Comparison of ENCODE assay signal across 11 cellular contexts in the genomic region with DNA sequence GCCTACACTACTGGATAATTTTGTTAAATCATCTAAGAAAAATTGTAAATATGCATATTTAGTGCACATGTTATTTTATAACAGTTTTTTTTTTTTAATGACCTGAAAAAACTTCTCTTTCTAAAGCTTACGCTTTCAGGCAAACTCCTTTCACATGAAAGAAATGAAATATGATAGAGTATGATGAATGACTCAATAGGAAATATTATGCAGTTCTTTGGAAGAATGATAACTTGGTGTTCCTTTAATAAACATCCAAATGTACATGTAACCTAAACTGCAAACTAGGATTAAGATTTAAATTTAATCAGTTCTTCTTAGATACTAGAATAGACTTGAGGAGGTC.
DNase-seq lines count a peak whose midpoint lies in the region; ATAC-seq and TF ChIP-seq lines count a peak whose summit lies in the region.
"Had no signal": no experiment of that assay in that cellular context is flagged by ENCODE, and none has a peak within 500 bp of the region (broad histone marks: within the 10 kb centered on the region; RNA-seq: fewer than 3 reads in every experiment).

No MANE protein-coding gene starts in this region.

- peak overlapping the region; percentile 46 for H3K27ac Mint-ChIP-seq in dendritic cell treated with granulocyte-macrophage colony-stimulating factor and Interleukin-4, amounts not matched to agents 40 ng/mL and 50 ng/mL, for 4 days
- H3K27ac Mint-ChIP-seq in osteocyte (ENCODE audit: unreplicated experiment) = peak overlapping the region; percentile 86
- H3K27ac Mint-ChIP-seq in CD4-positive, alpha-beta memory T cell = no peak overlapping the region
- H3K27ac Mint-ChIP-seq: activated CD8-positive, alpha-beta T cell treated with anti-CD3 and anti-CD28 coated beads for 36 hours; T-cell had no signal

- intact Hi-C loops in left ventricle myocardium superior (cut with micrococcal nuclease) = no loop called here
- intact Hi-C loops in dendritic cell treated with granulocyte-macrophage colony-stimulating factor and Interleukin-4, amounts not matched to agents 40 ng/mL and 50 ng/mL, for 4 days (cut with micrococcal nuclease) = loop anchor here (5.0 kb wide), 1 partner anchor 79 kb away; no protein-coding TSS in a partner anchor
- intact Hi-C loops in vagina (cut with DNase I) = no loop called here
- intact Hi-C loops in CD4-positive, alpha-beta memory T cell (cut with micrococcal nuclease) = no loop called here

- H3K9me3 Mint-ChIP-seq in dendritic cell treated with granulocyte-macrophage colony-stimulating factor and Interleukin-4, amounts not matched to agents 40 ng/mL and 50 ng/mL, for 4 days = no peaks in the 10 kb centered on the region
- no peaks in the 10 kb centered on the region for H3K9me3 Mint-ChIP-seq in osteocyte (ENCODE audit: unreplicated experiment)
- H3K9me3 Mint-ChIP-seq in CD4-positive, alpha-beta memory T cell = no peaks in the 10 kb centered on the region
- H3K9me3 Mint-ChIP-seq: activated CD8-positive, alpha-beta T cell treated with anti-CD3 and anti-CD28 coated beads for 36 hours; T-cell had no signal

- TF ChIP-seq POLR2A in vagina (IDR thresholded peaks at IDR 0.05) = no peak

- H3K36me3 ChIP-seq in cardiac muscle cell = no peaks in the 10 kb centered on the region
- no peaks in the 10 kb centered on the region for H3K36me3 ChIP-seq in vagina
- no peaks in the 10 kb centered on the region for H3K36me3 ChIP-seq in CD4-positive, alpha-beta memory T cell (ENCODE audit: insufficient read depth, low read length)

- DNase-seq in cardiac muscle cell (ENCODE audit: low read depth in 1 of 2, low spot score in 1 of 2) (no peak), left ventricle myocardium superior (no peak), osteocyte (ENCODE audit: extremely low spot score, unreplicated experiment) (no peak), vagina (ENCODE audit: extremely low spot score in 2 of 2) (no peak), D341Med (ENCODE audit: low spot score) (no peak), HuH-7.5 (ENCODE audit: low spot score) (no peak)
- DNase-seq in CD4-positive, alpha-beta memory T cell = no peak
- DNase-seq: 8988T; activated CD8-positive, alpha-beta T cell treated with anti-CD3 and anti-CD28 coated beads for 36 hours had no signal

- peaks cover 47% of the 10 kb centered on the region for H3K4me1 Mint-ChIP-seq in dendritic cell treated with granulocyte-macrophage colony-stimulating factor and Interleukin-4, amounts not matched to agents 40 ng/mL and 50 ng/mL, for 4 days (ENCODE audit: low read depth)
- peaks cover 58% of the 10 kb centered on the region for H3K4me1 Mint-ChIP-seq in osteocyte (ENCODE audit: unreplicated experiment)
- H3K4me1 Mint-ChIP-seq in CD4-positive, alpha-beta memory T cell = peaks cover 4 to 8% (median 6%) of the 10 kb centered on the region in 4 donors

- no peak for ATAC-seq in left ventricle myocardium superior
- ATAC-seq: activated CD8-positive, alpha-beta T cell treated with anti-CD3 and anti-CD28 coated beads for 36 hours had no signal

- H3K4me3 ChIP-seq in cardiac muscle cell (no peak overlapping the region), vagina (peak overlapping the region in 1 of 2 donors; percentile 41)
- no peak overlapping the region for H3K4me3 ChIP-seq in CD4-positive, alpha-beta memory T cell (ENCODE audit: low read length in 2 of 2)

- H3K27me3 ChIP-seq in cardiac muscle cell (no peaks in the 10 kb centered on the region), vagina (no peaks in the 10 kb centered on the region)
- no peaks in the 10 kb centered on the region for H3K27me3 ChIP-seq in CD4-positive, alpha-beta memory T cell (ENCODE audit: insufficient read depth, low read length)

- peaks cover 29% of the 10 kb centered on the region for H3K36me3 Mint-ChIP-seq in dendritic cell treated with granulocyte-macrophage colony-stimulating factor and Interleukin-4, amounts not matched to agents 40 ng/mL and 50 ng/mL, for 4 days (ENCODE audit: low read depth)
- H3K36me3 Mint-ChIP-seq in osteocyte (ENCODE audit: unreplicated experiment) = peaks cover 3% of the 10 kb centered on the region
- H3K36me3 Mint-ChIP-seq in CD4-positive, alpha-beta memory T cell = no peaks in the 10 kb centered on the region
- H3K36me3 Mint-ChIP-seq: T-cell had no signal

- no peaks in the 10 kb centered on the region for H3K27me3 Mint-ChIP-seq in dendritic cell treated with granulocyte-macrophage colony-stimulating factor and Interleukin-4, amounts not matched to agents 40 ng/mL and 50 ng/mL, for 4 days
- no peaks in the 10 kb centered on the region for H3K27me3 Mint-ChIP-seq in osteocyte (ENCODE audit: unreplicated experiment)
- H3K27me3 Mint-ChIP-seq in CD4-positive, alpha-beta memory T cell = peaks cover 2 to 22% of the 10 kb centered on the region in 2 donors

- CTCF ChIA-PET in CD4-positive, alpha-beta memory T cell (lab: Charles Lee; ENCODE audit: partially characterized antibody) = no interaction called here

- H3K4me1 ChIP-seq in cardiac muscle cell (ENCODE audit: low read depth) (peaks cover 25% of the 10 kb centered on the region), vagina (peaks cover 13% of the 10 kb centered on the region)
- no peaks in the 10 kb centered on the region for H3K4me1 ChIP-seq in CD4-positive, alpha-beta memory T cell (ENCODE audit: insufficient read depth, low read length)

- no peaks in the 10 kb centered on the region for H3K9me3 ChIP-seq in cardiac muscle cell (ENCODE audit: low read depth)
- H3K9me3 ChIP-seq in vagina = no peaks in the 10 kb centered on the region
- no peaks in the 10 kb centered on the region for H3K9me3 ChIP-seq in CD4-positive, alpha-beta memory T cell (ENCODE audit: control insufficient read depth in 1 of 2, low read length in 2 of 2)

- POLR2A ChIA-PET in CD4-positive, alpha-beta memory T cell (lab: Charles Lee; ENCODE audit: partially characterized antibody) = no interaction called here

- H3K27ac ChIP-seq in cardiac muscle cell (peak overlapping the region; percentile 41), vagina (peak overlapping the region; percentile 82)
- H3K27ac ChIP-seq in CD4-positive, alpha-beta memory T cell (ENCODE audit: low read depth, low read length) = no peak overlapping the region

- TF ChIP-seq CTCF in cardiac muscle cell (IDR thresholded peaks at IDR 0.05; ENCODE audit: low read depth, low read length) = no peak
- TF ChIP-seq CTCF in osteocyte (IDR thresholded peaks at IDR 0.05) = no peak
- no peak for TF ChIP-seq CTCF in vagina (IDR thresholded peaks at IDR 0.05)

- H3K4me3 Mint-ChIP-seq in dendritic cell treated with granulocyte-macrophage colony-stimulating factor and Interleukin-4, amounts not matched to agents 40 ng/mL and 50 ng/mL, for 4 days = peak overlapping the region; percentile 23
- H3K4me3 Mint-ChIP-seq in osteocyte (ENCODE audit: unreplicated experiment) = peak overlapping the region; percentile 79
- H3K4me3 Mint-ChIP-seq in CD4-positive, alpha-beta memory T cell = no peak overlapping the region
- H3K4me3 Mint-ChIP-seq: activated CD8-positive, alpha-beta T cell treated with anti-CD3 and anti-CD28 coated beads for 36 hours had no signal

Comparison
In these comparisons a context has a peak if more than half of its experiments do, and no peak if none do; other contexts are left out.
1. H3K27ac Mint-ChIP-seq: peak in dendritic cell treated with granulocyte-macrophage colony-stimulating factor and Interleukin-4, amounts not matched to agents 40 ng/mL and 50 ng/mL, for 4 days (single experiment) and osteocyte (single experiment); none in CD4-positive, alpha-beta memory T cell (0 of 7).
2. H3K4me3 Mint-ChIP-seq: peak in dendritic cell treated with granulocyte-macrophage colony-stimulating factor and Interleukin-4, amounts not matched to agents 40 ng/mL and 50 ng/mL, for 4 days (single experiment) and osteocyte (single experiment); none in CD4-positive, alpha-beta memory T cell (0 of 8).